ENCODE assay signal across 8 cellular contexts in the genomic region with DNA sequence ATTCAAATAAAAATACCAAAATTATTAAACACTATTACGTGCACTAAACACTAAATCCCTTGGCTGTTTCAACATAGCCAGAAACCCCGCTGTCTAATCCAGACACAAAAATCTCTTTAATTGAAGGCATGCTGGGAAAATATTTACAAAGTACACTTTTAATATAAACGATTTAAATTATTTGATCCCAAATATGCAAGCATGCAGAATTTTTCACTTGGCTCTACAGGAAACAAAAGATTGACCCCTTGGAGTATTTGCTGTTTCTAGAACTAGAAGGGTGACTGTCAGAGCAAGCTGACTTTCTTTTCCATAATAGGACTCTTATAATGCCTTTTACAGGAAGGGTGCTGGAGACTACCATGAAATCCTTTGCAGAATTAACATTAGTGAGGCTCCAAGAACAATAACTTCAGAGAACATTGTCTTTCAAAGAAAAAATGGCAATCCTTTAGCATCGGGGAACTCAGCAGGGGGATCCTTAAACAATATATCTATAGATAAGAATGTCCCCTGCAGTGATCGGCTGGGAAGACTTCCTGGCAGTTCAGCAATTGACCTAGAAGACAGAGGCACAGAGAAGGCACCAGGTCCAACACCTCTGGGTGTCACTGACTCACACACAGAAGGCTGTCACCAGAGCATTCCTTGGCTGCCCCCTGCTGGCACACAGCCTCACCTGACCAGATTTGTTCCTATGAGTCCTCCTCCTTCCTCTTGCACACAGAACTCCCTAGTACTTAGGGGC. TPM values are rescaled to one million over a fixed set of nuclear protein-coding genes. Genes with fewer than 3 reads are reported as not detected.
DNase-seq lines count a peak whose midpoint lies in the region; ATAC-seq and TF ChIP-seq lines count a peak whose summit lies in the region.

No MANE protein-coding gene starts in this region.

- no peaks in the 10 kb centered on the region for H3K27me3 ChIP-seq in layer of hippocampus (ENCODE audit: control insufficient read depth, insufficient read depth, low read length)

- peak; percentile 25 for DNase-seq in NK-92 treated with Interleukin-12 subunit alpha and Interleukin-12 subunit beta, amount 100 ng/mL, for 24 hours (lab: John Stamatoyannopoulos, UW)
- DNase-seq in NK-92 (lab: John Stamatoyannopoulos, UW; ENCODE audit: unreplicated experiment), result no peak
- peak; percentile 79 for DNase-seq in NAMALWA (ENCODE audit: low spot score)
- DNase-seq in UCSD-AML1 (lab: John Stamatoyannopoulos, UW; ENCODE audit: unreplicated experiment), result peak; percentile 76
- DNase-seq in MCF 10A (ENCODE audit: unreplicated experiment), result peak; percentile 81
- peak in 2 of 3 donors; percentile 8 to 61 for DNase-seq in stimulated activated CD4-positive, alpha-beta T cell treated with anti-CD3 and anti-CD28 coated beads, TNF-alpha, amount 100 ng/mL, for 1 hour (ENCODE audit: low read depth in 3 of 3, low spot score in 1 of 3)

- H3K9me3 Mint-ChIP-seq in MCF 10A (ENCODE audit: unreplicated experiment), result no peaks in the 10 kb centered on the region

- peak; percentile 63 for TF ChIP-seq CTCF in MCF 10A (IDR thresholded peaks at IDR 0.05; ENCODE audit: unreplicated experiment)

- H3K36me3 Mint-ChIP-seq in MCF 10A (ENCODE audit: insufficient read depth, unreplicated experiment), result peaks cover 76% of the 10 kb centered on the region

- POLR2A ChIA-PET in MCF 10A (lab: Yijun Ruan, JAX), result interaction anchor here (0.5 to 1.0 kb wide), 3 partner anchors 96 to 183 kb away, joined by 3 read pairs; partner anchors contain the start of gene CCDC6

- no peak overlapping the region for H3K27ac Mint-ChIP-seq in MCF 10A (ENCODE audit: low read depth, unreplicated experiment)

- peak; percentile 98 for ATAC-seq in HG02642 (IDR thresholded peaks at IDR 0.05; ENCODE audit: poor library complexity, unreplicated experiment)

- no peaks in the 10 kb centered on the region for H3K4me1 Mint-ChIP-seq in MCF 10A (ENCODE audit: insufficient read depth, unreplicated experiment)

- H3K4me3 Mint-ChIP-seq in MCF 10A (ENCODE audit: unreplicated experiment), result no peak overlapping the region

- intact Hi-C loops in MCF 10A (cut with micrococcal nuclease), result loop anchor here (1.0 to 10.0 kb wide), 3 partner anchors 183 to 564 kb away; no protein-coding TSS in a partner anchor

- peak overlapping the region; percentile 40 for H3K27ac ChIP-seq in layer of hippocampus (ENCODE audit: low read depth, low read length)

- CTCF ChIA-PET in MCF 10A (lab: Yijun Ruan, JAX), result interaction anchor here (0.5 to 7.5 kb wide), 21 partner anchors 10 to 952 kb away, joined by 3 to 67 read pairs (median 3); no protein-coding TSS in a partner anchor

- no peaks in the 10 kb centered on the region for H3K27me3 Mint-ChIP-seq in MCF 10A (ENCODE audit: insufficient read depth, unreplicated experiment)

- BruUV-seq in MCF 10A (replicated peaks; lab: Mats Ljungman, UMichigan), result no TSS peak

RNA-seq across cellular contexts. Expression of gene MRLN, which starts 55.8 kb away (rescaled TPM):
- not detected in 2 replicates for total RNA-seq in MCF 10A (2022)
